In the genomic region with DNA sequence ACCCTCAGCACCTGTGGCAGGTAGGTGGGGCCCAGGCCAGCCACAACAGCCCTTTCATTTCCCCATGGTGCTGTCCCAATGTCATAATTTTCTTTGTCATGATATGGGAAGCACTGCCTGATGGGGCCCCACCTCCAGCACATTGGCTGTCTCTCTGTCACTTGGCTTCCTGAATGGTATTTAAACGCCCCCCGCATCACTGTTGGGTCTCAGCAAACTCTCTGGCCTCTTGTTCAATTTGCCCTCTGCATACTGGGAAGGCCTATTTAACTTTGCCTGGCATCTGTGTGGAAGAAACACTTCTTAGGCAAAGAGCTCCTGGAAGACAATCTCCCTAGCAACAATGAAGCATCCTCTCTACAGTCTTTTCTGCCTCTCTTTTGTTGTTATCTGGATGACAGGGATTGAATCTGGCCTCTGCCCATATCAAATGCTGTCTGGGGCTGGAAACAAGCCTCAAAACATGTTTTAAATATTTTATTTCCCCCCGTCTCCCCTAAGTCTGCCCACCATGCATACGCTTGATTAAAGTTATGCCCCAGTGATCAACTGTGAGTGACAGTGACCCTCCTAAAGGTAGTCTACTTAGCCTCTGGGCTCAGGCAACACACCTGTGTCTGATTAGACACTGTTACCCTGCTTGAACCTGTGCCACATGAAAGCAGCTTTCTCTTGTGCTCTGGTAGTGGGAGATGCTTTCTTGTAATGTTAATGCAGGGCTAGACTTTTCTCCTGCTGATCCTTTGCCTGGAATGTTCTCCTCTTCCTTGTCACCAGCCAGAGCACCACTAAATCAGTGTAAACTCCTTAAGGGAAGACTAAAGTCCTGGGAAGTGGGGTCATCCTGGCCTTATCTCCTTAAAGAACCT, we compare ENCODE assay signal across 9 cellular contexts. TPM values are rescaled to one million over a fixed set of nuclear protein-coding genes. Genes with fewer than 3 reads are reported as not detected.
A peak's percentile ranks its signal among the peaks of the same experiment; 100 is the strongest.
DNase-seq lines count a peak whose midpoint lies in the region; ATAC-seq, FAIRE-seq and TF ChIP-seq lines count a peak whose summit lies in the region.
"Had no signal": no experiment of that assay in that cellular context is flagged by ENCODE, and none has a peak within 500 bp of the region (broad histone marks: within the 10 kb centered on the region; RNA-seq: fewer than 3 reads in every experiment).

No MANE protein-coding gene starts in this region.

- no peak for ATAC-seq in activated naive CD4-positive, alpha-beta T cell treated with anti-CD3 and anti-CD28 coated beads, Interleukin-2, amount 50 U/mL, for 72 hours
- ATAC-seq in HG03139 (IDR thresholded peaks at IDR 0.05; ENCODE audit: unreplicated experiment) (peak; percentile 16), GM12878 (no peak), upper lobe of left lung (ENCODE audit: low FRiP score in 2 of 2) (no peak), HG03196 (IDR thresholded peaks at IDR 0.05; ENCODE audit: unreplicated experiment) (no peak)

- 0 out of 2 replicates have a peak, but pooled peaks have one; percentile 2 for TF ChIP-seq RAD21 in GM12878 (IDR thresholded peaks at IDR 0.05; ENCODE audit: insufficient read depth, low read depth, low read length)

- no peak overlapping the region for H3K4me3 ChIP-seq in GM12878
- no peak overlapping the region for H3K4me3 ChIP-seq in upper lobe of left lung
- H3K4me3 ChIP-seq in thyroid gland (replicated peaks in 1 of 3) = no peak overlapping the region

- peaks cover 22% of the 10 kb centered on the region for H3K4me1 ChIP-seq in GM12878 (ENCODE audit: control insufficient read depth, insufficient read depth, low read length)
- H3K4me1 ChIP-seq in upper lobe of left lung = peaks cover 4 to 11% (median 9%) of the 10 kb centered on the region in 4 donors
- no peaks in the 10 kb centered on the region for H3K4me1 ChIP-seq in thyroid gland

- H3K9me3 ChIP-seq in GM12878 (replicated peaks; ENCODE audit: control insufficient read depth, insufficient read depth, low read length) (no peaks in the 10 kb centered on the region; the same call in 2 of the 3 replicates), upper lobe of left lung (no peaks in the 10 kb centered on the region), thyroid gland (no peaks in the 10 kb centered on the region)

- peak in 1 of 2 experiments; percentile 27; a peak in 1 of 4 replicates for TF ChIP-seq EP300 in GM12878 (IDR thresholded peaks at IDR 0.05; ENCODE audit: borderline replicate concordance in 1 of 2, control insufficient read depth in 1 of 2, low read depth in 2 of 2, low read length in 2 of 2)
- TF ChIP-seq EP300 in upper lobe of left lung (IDR thresholded peaks at IDR 0.05) = no peak

- H3K4me2 ChIP-seq in GM12878 (ENCODE audit: control insufficient read depth, insufficient read depth) = peak overlapping the region; percentile 39

- no peaks in the 10 kb centered on the region for H3K27me3 ChIP-seq in GM12878 (replicated peaks in 1 of 2; ENCODE audit: control insufficient read depth in 2 of 2, insufficient read depth in 2 of 2, low read length in 1 of 2)
- H3K27me3 ChIP-seq in upper lobe of left lung = no peaks in the 10 kb centered on the region
- no peaks in the 10 kb centered on the region for H3K27me3 ChIP-seq in thyroid gland

- TF ChIP-seq POLR2A in GM12878 (IDR thresholded peaks at IDR 0.05; ENCODE audit: low read depth, low read length) (no peak), upper lobe of left lung (IDR thresholded peaks at IDR 0.05) (no peak), thyroid gland (IDR thresholded peaks at IDR 0.05) (no peak)

- H4K20me1 ChIP-seq in GM12878 (ENCODE audit: control insufficient read depth, insufficient read depth) = no peaks in the 10 kb centered on the region

- TSS peak; percentile 27 for BruUV-seq in GM12878 (replicated peaks; lab: Mats Ljungman, UMichigan)

- RAD21 ChIA-PET in GM12878 (lab: Charles Lee; ENCODE audit: unreplicated experiment) = interaction anchor here (0.7 to 5.6 kb wide), 9 partner anchors 11 to 215 kb away, joined by 3 to 40 read pairs (median 5); partner anchors contain the start of gene CDC42EP3

- H3K9me3 Mint-ChIP-seq in activated naive CD4-positive, alpha-beta T cell treated with anti-CD3 and anti-CD28 coated beads, Interleukin-2, amount 50 U/mL, for 72 hours = peaks cover 0 to 8% of the 10 kb centered on the region in 2 donors

- TF ChIP-seq CTCF in GM12878 (IDR thresholded peaks at IDR 0.05 in 2 of 3, conservative IDR thresholded peaks at IDR 0.05 in 1 of 3; ENCODE audit: control insufficient read depth in 2 of 3, extremely low read depth in 1 of 3, insufficient read depth in 1 of 3, low read depth in 3 of 3, low read length in 3 of 3) (no peak), upper lobe of left lung (IDR thresholded peaks at IDR 0.05) (no peak), thyroid gland (IDR thresholded peaks at IDR 0.05) (no peak)

- CTCF ChIA-PET in GM12878 (lab: Yijun Ruan, JAX) = interaction anchor here (0.6 to 3.0 kb wide), 8 partner anchors 11 to 241 kb away, joined by 3 to 14 read pairs (median 4); no protein-coding TSS in a partner anchor

- DNase-seq in activated naive CD4-positive, alpha-beta T cell treated with anti-CD3 and anti-CD28 coated beads, Interleukin-2, amount 50 U/mL, for 72 hours (ENCODE audit: low spot score in 2 of 2) = no peak
- DNase-seq in activated naive CD4-positive, alpha-beta T cell treated with Interleukin-2 at 50 U/mL for 16 hours = no peak
- DNase-seq in GM12878 (ENCODE audit: low read depth, low spot score) = no peak
- DNase-seq in upper lobe of left lung = no peak
- no peak for DNase-seq in DMS114 treated with DMSO at 0.1 percent for 48 hours (lab: John Stamatoyannopoulos, UW; ENCODE audit: unreplicated experiment)
- no peak for DNase-seq in thyroid gland
- DNase-seq: NCI-H526 treated with DMSO at 0.1 percent for 48 hours had no signal

- H3K9ac ChIP-seq in GM12878 (ENCODE audit: control insufficient read depth, insufficient read depth, low read length) = peak overlapping the region; percentile 40; the same call in 1 of the 2 replicates

- H3K79me2 ChIP-seq in GM12878 (ENCODE audit: control insufficient read depth, insufficient read depth, low read length) = peaks cover 32% of the 10 kb centered on the region

- peak overlapping the region; percentile 7 for H2AFZ ChIP-seq in GM12878 (ENCODE audit: control insufficient read depth, low read depth, low read length)

- H3K27ac Mint-ChIP-seq in activated naive CD4-positive, alpha-beta T cell treated with anti-CD3 and anti-CD28 coated beads, Interleukin-2, amount 50 U/mL, for 72 hours = peak overlapping the region; percentile 80 to 88

- 41% methylated on average over 4 of the region's 4 CpGs for WGBS in GM12878 (ENCODE audit: insufficient coverage, insufficient replicate concordance, low lambda C conversion rate, missing lambda C conversion rate)
- WGBS in upper lobe of left lung, 2 donors = 73 to 97% methylated on average over 4 of the region's 4 CpGs
- 86 to 94% methylated on average over 4 of the region's 4 CpGs for WGBS in thyroid gland, 2 donors

- SMC1A ChIA-PET in GM12878 (lab: Charles Lee; ENCODE audit: uncharacterized antibody, unreplicated experiment) = interaction anchor here (0.6 to 7.5 kb wide), 12 partner anchors 13 to 240 kb away, joined by 3 to 118 read pairs (median 4); no protein-coding TSS in a partner anchor

- intact Hi-C loops in GM12878 (cut with micrococcal nuclease; ENCODE audit: unreplicated experiment) (loop anchor here (5.0 kb wide), 2 partner anchors 196 to 224 kb away; no protein-coding TSS in a partner anchor), thyroid gland (cut with DNase I) (no loop called here)

- H3K36me3 Mint-ChIP-seq in activated naive CD4-positive, alpha-beta T cell treated with anti-CD3 and anti-CD28 coated beads, Interleukin-2, amount 50 U/mL, for 72 hours = peaks cover 3 to 14% of the 10 kb centered on the region in 2 donors

- POLR2A ChIA-PET in GM12878 (lab: Charles Lee) = interaction anchor here (0.6 to 6.2 kb wide), 5 partner anchors 11 to 52 kb away, joined by 3 to 62 read pairs (median 4); no protein-coding TSS in a partner anchor

- H3K36me3 ChIP-seq in GM12878 (ENCODE audit: control insufficient read depth in 2 of 2, insufficient read depth in 2 of 2, low read length in 1 of 2) (peaks cover 0 to 13% of the 10 kb centered on the region in 2 experiments; a peak in 3 of 4 replicates), upper lobe of left lung (no peaks in the 10 kb centered on the region), thyroid gland (no peaks in the 10 kb centered on the region)

- in situ Hi-C loops in GM12878 (cut with MboI) = no loop called here

- H3K27ac ChIP-seq in GM12878 (ENCODE audit: control insufficient read depth, insufficient read depth) = peak overlapping the region; percentile 76
- H3K27ac ChIP-seq in upper lobe of left lung = peak overlapping the region in 3 of 4 donors; percentile 33 to 83 (median 82)
- H3K27ac ChIP-seq in thyroid gland = no peak overlapping the region

- no peak for FAIRE-seq in GM12878 (lab: Jason Lieb, UNC)

RNA-seq across cellular contexts. Expression of gene CDC42EP3, which starts 35.0 kb away (rescaled TPM):
- total RNA-seq in activated naive CD4-positive, alpha-beta T cell treated with anti-CD3 and anti-CD28 coated beads, Interleukin-2, amount 50 U/mL, for 72 hours = 10 to 100 TPM; 11.1 to 12.5 TPM
- 36.3 and 37.4 TPM in 2 replicates for total RNA-seq in GM12878 (2013; cell fraction: nucleolus; rRNA removed)
- total RNA-seq in GM12878 (2014; rRNA removed) = 36.2 and 36.9 TPM in 2 replicates
- total RNA-seq in GM12878 (2014; rRNA removed; fragmentation: Illumina TruSeq; extraction: Trizol) = 44.6 and 46.5 TPM in 2 replicates
- total RNA-seq in GM12878 (2021) = 63.1 and 67.6 TPM in 2 replicates
- 8.8 TPM for polyA plus RNA-seq in GM12878 (2011; ENCODE audit: low read depth)
- polyA plus RNA-seq in GM12878 (2011; rRNA removed) = 47.3 and 47.4 TPM in 2 replicates
- 51.0 and 62.8 TPM in 2 replicates for polyA plus RNA-seq in GM12878 (2011; cell fraction: cytosol; rRNA removed)
- 33.6 and 47.7 TPM in 2 replicates for polyA plus RNA-seq in GM12878 (2011; cell fraction: nucleus; rRNA removed)
- 13.6 and 28.5 TPM in 2 replicates for polyA plus RNA-seq in GM12878 (2012)
- 86.9 and 109 TPM in 2 replicates for polyA plus RNA-seq in GM12878 (2014; fragmentation: Illumina TruSeq; extraction: Trizol)
- 10 to 100 TPM; 11.8 to 16.1 TPM for polyA plus RNA-seq in GM12878 (2014; fragmentation: Nextera tagmentation; extraction: Ambion mirVana)
- 59.1 and 61.4 TPM in 2 replicates for polyA plus RNA-seq in GM12878 (2014; rRNA removed)
- polyA plus RNA-seq in GM12878 (2016; fragmentation: Nextera tagmentation; extraction: Ambion mirVana) = 10 to 100 TPM; 58.4 to 66.1 TPM
- 32.6 and 52.1 TPM in 2 replicates for polyA minus RNA-seq in GM12878 (2011; rRNA and poly(A)+ RNA removed)
- polyA minus RNA-seq in GM12878 (2011; cell fraction: cytosol; rRNA and poly(A)+ RNA removed) = 18.0 and 24.0 TPM in 2 replicates
- 19.7 and 24.1 TPM in 2 replicates for polyA minus RNA-seq in GM12878 (2011; cell fraction: nucleus; rRNA and poly(A)+ RNA removed)
- total RNA-seq in upper lobe of left lung = 10 to 100 TPM; 24.5 to 76.2 (median 43.2) TPM
- total RNA-seq in thyroid gland = 10 to 100 TPM in 3 of 4 donors, 1 to 10 TPM in 1; 8.1 to 24.7 (median 18.8) TPM

Comparison
In these comparisons a context has a peak if more than half of its experiments do, and no peak if none do; other contexts are left out.
1. H3K27ac ChIP-seq: peak in GM12878 (single experiment) and upper lobe of left lung (3 of 4); none in thyroid gland (0 of 3).